In the genomic region with DNA sequence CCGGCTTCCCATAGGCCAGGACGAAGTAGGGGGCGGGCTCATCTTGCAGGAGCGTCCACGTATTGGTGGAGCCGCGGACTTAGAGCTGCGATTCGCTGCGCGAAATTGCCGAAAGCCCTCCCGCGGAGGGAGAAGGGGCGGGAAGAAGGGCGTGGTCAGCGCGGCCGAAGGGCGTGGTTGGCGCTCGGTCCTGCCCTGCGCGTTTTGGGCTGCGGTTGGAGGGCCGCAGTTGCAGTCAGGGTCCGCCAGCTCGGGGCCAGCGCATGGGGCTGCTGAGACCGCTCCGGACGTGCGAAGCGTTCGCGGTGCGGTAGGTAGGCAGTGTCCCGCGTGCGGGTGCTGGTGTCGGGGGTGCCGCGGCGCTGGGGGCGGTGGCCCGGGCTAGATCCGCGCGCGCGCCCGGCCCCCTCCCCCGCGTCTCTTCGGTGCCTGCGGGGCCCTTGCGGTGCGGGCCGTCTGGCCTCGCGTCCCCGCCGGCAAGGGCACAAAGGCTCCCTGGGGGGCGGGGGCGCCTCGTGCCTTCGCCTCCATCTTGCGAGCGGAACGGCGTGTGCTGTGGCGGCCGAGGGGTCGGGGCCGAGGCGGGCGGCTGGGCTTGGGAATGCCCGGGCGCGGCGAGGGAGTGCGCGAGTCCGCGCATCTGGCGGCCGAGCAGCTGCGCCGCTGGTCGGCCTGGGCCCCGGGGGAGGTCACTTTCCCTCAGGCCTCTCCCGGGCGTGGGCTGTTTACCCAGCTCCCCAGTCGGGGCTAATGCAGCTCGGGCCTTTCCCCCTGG, we compare ENCODE assay signal across 1 cellular context.
TF ChIP-seq lines count a peak whose summit lies in the region.

A gene with protein sequence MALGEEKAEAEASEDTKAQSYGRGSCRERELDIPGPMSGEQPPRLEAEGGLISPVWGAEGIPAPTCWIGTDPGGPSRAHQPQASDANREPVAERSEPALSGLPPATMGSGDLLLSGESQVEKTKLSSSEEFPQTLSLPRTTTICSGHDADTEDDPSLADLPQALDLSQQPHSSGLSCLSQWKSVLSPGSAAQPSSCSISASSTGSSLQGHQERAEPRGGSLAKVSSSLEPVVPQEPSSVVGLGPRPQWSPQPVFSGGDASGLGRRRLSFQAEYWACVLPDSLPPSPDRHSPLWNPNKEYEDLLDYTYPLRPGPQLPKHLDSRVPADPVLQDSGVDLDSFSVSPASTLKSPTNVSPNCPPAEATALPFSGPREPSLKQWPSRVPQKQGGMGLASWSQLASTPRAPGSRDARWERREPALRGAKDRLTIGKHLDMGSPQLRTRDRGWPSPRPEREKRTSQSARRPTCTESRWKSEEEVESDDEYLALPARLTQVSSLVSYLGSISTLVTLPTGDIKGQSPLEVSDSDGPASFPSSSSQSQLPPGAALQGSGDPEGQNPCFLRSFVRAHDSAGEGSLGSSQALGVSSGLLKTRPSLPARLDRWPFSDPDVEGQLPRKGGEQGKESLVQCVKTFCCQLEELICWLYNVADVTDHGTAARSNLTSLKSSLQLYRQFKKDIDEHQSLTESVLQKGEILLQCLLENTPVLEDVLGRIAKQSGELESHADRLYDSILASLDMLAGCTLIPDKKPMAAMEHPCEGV (plus strand): TSS at position 202 of the 775 bp plus-strand sequence. CDS start 13,029 bp downstream, outside the sequence.

TF ChIP-seq in K562, 482 proteins besides CTCF, POLR2A, EP300 and RAD21 (continued from another document and continues in another):
- TF ChIP-seq, protein P1, sequence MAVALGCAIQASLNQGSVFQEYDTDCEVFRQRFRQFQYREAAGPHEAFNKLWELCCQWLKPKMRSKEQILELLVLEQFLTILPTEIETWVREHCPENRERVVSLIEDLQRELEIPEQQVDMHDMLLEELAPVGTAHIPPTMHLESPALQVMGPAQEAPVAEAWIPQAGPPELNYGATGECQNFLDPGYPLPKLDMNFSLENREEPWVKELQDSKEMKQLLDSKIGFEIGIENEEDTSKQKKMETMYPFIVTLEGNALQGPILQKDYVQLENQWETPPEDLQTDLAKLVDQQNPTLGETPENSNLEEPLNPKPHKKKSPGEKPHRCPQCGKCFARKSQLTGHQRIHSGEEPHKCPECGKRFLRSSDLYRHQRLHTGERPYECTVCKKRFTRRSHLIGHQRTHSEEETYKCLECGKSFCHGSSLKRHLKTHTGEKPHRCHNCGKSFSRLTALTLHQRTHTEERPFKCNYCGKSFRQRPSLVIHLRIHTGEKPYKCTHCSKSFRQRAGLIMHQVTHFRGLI (CRISPR knock-in tag; IDR thresholded peaks at IDR 0.05): 0 out of 2 replicates have a peak, but pooled peaks have one; percentile 19
- TF ChIP-seq TAL1 (IDR thresholded peaks at IDR 0.05) (no peak), SMAD3 (CRISPR knock-in tag; conservative IDR thresholded peaks at IDR 0.05) (0 out of 2 replicates have a peak, but pooled peaks have one; percentile 27), ZNF3 (CRISPR knock-in tag; IDR thresholded peaks at IDR 0.05) (no peak), CHD4 (IDR thresholded peaks at IDR 0.05; ENCODE audit: insufficient read depth, insufficient replicate concordance, low read depth, low read length, poor library complexity, severe bottlenecking) (no peak), SMARCA5 (IDR thresholded peaks at IDR 0.05) (no peak), ZNF766 (CRISPR knock-in tag; conservative IDR thresholded peaks at IDR 0.05) (no peak), CREBBP (IDR thresholded peaks at IDR 0.05; ENCODE audit: low read depth, low read length) (no peak), ZNF146 (CRISPR knock-in tag; IDR thresholded peaks at IDR 0.05; ENCODE audit: unreplicated experiment) (no peak), TAF15 (IDR thresholded peaks at IDR 0.05; ENCODE audit: low read depth, low read length) (no peak), PHF8 (IDR thresholded peaks at IDR 0.05; ENCODE audit: borderline replicate concordance, low read length) (peak; percentile 91; the same call in 1 of the 2 replicates), EHMT2 (IDR thresholded peaks at IDR 0.05) (no peak), MCM5 (IDR thresholded peaks at IDR 0.05; ENCODE audit: low read depth) (no peak), ZNF384 (IDR thresholded peaks at IDR 0.05; ENCODE audit: low read depth, low read length) (no peak), TAF1 (IDR thresholded peaks at IDR 0.05; ENCODE audit: control insufficient read depth, extremely low read depth, insufficient read depth, low read length, severe bottlenecking) (peak; percentile 36), MEF2A (IDR thresholded peaks at IDR 0.05; ENCODE audit: control insufficient read depth, low read depth, low read length) (no peak), SMAD4 (CRISPR knock-in tag; conservative IDR thresholded peaks at IDR 0.05) (peak; percentile 90), SIX5 (IDR thresholded peaks at IDR 0.05; ENCODE audit: borderline replicate concordance in 1 of 2, insufficient read depth in 1 of 2, low read depth in 1 of 2, low read length in 2 of 2) (no peak), ZNF133 (CRISPR knock-in tag; IDR thresholded peaks at IDR 0.05) (0 out of 2 replicates have a peak, but pooled peaks have one; percentile 65), ZBTB17 (CRISPR knock-in tag; IDR thresholded peaks at IDR 0.05) (peak; percentile 82; the same call in 1 of the 2 replicates), ZFPM2 (CRISPR knock-in tag; IDR thresholded peaks at IDR 0.05) (no peak), ZNF431 (CRISPR knock-in tag; IDR thresholded peaks at IDR 0.05) (no peak), TRIM24 (IDR thresholded peaks at IDR 0.05) (no peak), SP1 (CRISPR knock-in tag; IDR thresholded peaks at IDR 0.05) (peak; percentile 96), ADNP (tag; IDR thresholded peaks at IDR 0.05) (no peak)
- TF ChIP-seq, protein P2, sequence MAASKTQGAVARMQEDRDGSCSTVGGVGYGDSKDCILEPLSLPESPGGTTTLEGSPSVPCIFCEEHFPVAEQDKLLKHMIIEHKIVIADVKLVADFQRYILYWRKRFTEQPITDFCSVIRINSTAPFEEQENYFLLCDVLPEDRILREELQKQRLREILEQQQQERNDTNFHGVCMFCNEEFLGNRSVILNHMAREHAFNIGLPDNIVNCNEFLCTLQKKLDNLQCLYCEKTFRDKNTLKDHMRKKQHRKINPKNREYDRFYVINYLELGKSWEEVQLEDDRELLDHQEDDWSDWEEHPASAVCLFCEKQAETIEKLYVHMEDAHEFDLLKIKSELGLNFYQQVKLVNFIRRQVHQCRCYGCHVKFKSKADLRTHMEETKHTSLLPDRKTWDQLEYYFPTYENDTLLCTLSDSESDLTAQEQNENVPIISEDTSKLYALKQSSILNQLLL (CRISPR knock-in tag; IDR thresholded peaks at IDR 0.05; ENCODE audit: borderline replicate concordance): no peak
- TF ChIP-seq, protein P3, sequence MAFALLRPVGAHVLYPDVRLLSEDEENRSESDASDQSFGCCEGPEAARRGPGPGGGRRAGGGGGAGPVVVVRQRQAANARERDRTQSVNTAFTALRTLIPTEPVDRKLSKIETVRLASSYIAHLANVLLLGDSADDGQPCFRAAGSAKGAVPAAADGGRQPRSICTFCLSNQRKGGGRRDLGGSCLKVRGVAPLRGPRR (CRISPR knock-in tag; IDR thresholded peaks at IDR 0.05): no peak
- TF ChIP-seq, protein P4, sequence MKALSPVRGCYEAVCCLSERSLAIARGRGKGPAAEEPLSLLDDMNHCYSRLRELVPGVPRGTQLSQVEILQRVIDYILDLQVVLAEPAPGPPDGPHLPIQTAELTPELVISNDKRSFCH (CRISPR knock-in tag; IDR thresholded peaks at IDR 0.05): no peak
- TF ChIP-seq, protein P4 (tag; IDR thresholded peaks at IDR 0.05): peak; percentile 75; the same call in 1 of the 2 replicates
- TF ChIP-seq, protein P5, sequence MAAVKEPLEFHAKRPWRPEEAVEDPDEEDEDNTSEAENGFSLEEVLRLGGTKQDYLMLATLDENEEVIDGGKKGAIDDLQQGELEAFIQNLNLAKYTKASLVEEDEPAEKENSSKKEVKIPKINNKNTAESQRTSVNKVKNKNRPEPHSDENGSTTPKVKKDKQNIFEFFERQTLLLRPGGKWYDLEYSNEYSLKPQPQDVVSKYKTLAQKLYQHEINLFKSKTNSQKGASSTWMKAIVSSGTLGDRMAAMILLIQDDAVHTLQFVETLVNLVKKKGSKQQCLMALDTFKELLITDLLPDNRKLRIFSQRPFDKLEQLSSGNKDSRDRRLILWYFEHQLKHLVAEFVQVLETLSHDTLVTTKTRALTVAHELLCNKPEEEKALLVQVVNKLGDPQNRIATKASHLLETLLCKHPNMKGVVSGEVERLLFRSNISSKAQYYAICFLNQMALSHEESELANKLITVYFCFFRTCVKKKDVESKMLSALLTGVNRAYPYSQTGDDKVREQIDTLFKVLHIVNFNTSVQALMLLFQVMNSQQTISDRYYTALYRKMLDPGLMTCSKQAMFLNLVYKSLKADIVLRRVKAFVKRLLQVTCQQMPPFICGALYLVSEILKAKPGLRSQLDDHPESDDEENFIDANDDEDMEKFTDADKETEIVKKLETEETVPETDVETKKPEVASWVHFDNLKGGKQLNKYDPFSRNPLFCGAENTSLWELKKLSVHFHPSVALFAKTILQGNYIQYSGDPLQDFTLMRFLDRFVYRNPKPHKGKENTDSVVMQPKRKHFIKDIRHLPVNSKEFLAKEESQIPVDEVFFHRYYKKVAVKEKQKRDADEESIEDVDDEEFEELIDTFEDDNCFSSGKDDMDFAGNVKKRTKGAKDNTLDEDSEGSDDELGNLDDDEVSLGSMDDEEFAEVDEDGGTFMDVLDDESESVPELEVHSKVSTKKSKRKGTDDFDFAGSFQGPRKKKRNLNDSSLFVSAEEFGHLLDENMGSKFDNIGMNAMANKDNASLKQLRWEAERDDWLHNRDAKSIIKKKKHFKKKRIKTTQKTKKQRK (IDR thresholded peaks at IDR 0.05; ENCODE audit: borderline replicate concordance, low read depth, low read length): peak; percentile 79; the same call in 1 of the 2 replicates
- TF ChIP-seq, protein P6, sequence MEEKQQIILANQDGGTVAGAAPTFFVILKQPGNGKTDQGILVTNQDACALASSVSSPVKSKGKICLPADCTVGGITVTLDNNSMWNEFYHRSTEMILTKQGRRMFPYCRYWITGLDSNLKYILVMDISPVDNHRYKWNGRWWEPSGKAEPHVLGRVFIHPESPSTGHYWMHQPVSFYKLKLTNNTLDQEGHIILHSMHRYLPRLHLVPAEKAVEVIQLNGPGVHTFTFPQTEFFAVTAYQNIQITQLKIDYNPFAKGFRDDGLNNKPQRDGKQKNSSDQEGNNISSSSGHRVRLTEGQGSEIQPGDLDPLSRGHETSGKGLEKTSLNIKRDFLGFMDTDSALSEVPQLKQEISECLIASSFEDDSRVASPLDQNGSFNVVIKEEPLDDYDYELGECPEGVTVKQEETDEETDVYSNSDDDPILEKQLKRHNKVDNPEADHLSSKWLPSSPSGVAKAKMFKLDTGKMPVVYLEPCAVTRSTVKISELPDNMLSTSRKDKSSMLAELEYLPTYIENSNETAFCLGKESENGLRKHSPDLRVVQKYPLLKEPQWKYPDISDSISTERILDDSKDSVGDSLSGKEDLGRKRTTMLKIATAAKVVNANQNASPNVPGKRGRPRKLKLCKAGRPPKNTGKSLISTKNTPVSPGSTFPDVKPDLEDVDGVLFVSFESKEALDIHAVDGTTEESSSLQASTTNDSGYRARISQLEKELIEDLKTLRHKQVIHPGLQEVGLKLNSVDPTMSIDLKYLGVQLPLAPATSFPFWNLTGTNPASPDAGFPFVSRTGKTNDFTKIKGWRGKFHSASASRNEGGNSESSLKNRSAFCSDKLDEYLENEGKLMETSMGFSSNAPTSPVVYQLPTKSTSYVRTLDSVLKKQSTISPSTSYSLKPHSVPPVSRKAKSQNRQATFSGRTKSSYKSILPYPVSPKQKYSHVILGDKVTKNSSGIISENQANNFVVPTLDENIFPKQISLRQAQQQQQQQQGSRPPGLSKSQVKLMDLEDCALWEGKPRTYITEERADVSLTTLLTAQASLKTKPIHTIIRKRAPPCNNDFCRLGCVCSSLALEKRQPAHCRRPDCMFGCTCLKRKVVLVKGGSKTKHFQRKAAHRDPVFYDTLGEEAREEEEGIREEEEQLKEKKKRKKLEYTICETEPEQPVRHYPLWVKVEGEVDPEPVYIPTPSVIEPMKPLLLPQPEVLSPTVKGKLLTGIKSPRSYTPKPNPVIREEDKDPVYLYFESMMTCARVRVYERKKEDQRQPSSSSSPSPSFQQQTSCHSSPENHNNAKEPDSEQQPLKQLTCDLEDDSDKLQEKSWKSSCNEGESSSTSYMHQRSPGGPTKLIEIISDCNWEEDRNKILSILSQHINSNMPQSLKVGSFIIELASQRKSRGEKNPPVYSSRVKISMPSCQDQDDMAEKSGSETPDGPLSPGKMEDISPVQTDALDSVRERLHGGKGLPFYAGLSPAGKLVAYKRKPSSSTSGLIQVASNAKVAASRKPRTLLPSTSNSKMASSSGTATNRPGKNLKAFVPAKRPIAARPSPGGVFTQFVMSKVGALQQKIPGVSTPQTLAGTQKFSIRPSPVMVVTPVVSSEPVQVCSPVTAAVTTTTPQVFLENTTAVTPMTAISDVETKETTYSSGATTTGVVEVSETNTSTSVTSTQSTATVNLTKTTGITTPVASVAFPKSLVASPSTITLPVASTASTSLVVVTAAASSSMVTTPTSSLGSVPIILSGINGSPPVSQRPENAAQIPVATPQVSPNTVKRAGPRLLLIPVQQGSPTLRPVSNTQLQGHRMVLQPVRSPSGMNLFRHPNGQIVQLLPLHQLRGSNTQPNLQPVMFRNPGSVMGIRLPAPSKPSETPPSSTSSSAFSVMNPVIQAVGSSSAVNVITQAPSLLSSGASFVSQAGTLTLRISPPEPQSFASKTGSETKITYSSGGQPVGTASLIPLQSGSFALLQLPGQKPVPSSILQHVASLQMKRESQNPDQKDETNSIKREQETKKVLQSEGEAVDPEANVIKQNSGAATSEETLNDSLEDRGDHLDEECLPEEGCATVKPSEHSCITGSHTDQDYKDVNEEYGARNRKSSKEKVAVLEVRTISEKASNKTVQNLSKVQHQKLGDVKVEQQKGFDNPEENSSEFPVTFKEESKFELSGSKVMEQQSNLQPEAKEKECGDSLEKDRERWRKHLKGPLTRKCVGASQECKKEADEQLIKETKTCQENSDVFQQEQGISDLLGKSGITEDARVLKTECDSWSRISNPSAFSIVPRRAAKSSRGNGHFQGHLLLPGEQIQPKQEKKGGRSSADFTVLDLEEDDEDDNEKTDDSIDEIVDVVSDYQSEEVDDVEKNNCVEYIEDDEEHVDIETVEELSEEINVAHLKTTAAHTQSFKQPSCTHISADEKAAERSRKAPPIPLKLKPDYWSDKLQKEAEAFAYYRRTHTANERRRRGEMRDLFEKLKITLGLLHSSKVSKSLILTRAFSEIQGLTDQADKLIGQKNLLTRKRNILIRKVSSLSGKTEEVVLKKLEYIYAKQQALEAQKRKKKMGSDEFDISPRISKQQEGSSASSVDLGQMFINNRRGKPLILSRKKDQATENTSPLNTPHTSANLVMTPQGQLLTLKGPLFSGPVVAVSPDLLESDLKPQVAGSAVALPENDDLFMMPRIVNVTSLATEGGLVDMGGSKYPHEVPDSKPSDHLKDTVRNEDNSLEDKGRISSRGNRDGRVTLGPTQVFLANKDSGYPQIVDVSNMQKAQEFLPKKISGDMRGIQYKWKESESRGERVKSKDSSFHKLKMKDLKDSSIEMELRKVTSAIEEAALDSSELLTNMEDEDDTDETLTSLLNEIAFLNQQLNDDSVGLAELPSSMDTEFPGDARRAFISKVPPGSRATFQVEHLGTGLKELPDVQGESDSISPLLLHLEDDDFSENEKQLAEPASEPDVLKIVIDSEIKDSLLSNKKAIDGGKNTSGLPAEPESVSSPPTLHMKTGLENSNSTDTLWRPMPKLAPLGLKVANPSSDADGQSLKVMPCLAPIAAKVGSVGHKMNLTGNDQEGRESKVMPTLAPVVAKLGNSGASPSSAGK (IDR thresholded peaks at IDR 0.05): peak; percentile 30
